Comparison of ENCODE assay signal across 27 cellular contexts in the genomic region with DNA sequence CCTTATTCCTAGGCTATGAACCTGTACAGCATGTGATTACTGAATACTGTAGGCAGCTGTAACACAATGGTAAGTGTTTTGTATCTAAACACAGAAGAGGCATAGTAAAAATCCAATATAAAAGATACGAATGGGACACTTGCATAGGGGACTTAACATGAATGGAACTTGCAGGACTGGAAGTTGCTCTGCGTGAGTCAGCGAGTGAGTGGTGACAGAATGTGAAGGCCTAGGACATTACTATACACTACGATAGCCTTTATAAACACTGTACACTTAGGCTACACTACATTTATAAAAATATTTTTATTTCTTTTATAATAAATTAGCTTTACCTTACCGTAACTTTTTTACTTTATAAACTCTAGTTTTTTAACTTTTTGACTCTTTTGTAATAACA.
"Had no signal": no experiment of that assay in that cellular context is flagged by ENCODE, and none has a peak within 500 bp of the region (broad histone marks: within the 10 kb centered on the region; RNA-seq: fewer than 3 reads in every experiment).

No MANE protein-coding gene starts in this region.

- ATAC-seq: activated CD4-positive, alpha-beta T cell treated with anti-CD3 and anti-CD28 coated beads for 36 hours; activated CD8-positive, alpha-beta memory T cell treated with anti-CD3 and anti-CD28 coated beads, Interleukin-2, amount 10 ng/mL, durations not matched to agents 7 days and 5 days; activated CD8-positive, alpha-beta T cell treated with anti-CD3 and anti-CD28 coated beads, Interleukin-2, amount 10 ng/mL, durations not matched to agents 7 days and 5 days; activated naive CD8-positive, alpha-beta T cell treated with anti-CD3 and anti-CD28 coated beads, Interleukin-2, amount 50 U/mL, for 24 hours; body of pancreas; gastroesophageal sphincter; T-helper 17 cell had no signal

- H3K27me3 ChIP-seq: adrenal gland, body of pancreas, cardiac muscle cell, colonic mucosa, esophagus squamous epithelium, gastroesophageal sphincter had no signal

- H3K9me3 ChIP-seq: adrenal gland, body of pancreas, colonic mucosa, esophagus squamous epithelium, gastroesophageal sphincter had no signal

- H3K27ac ChIP-seq: adrenal gland, body of pancreas, cardiac muscle cell, colonic mucosa, esophagus squamous epithelium, gastroesophageal sphincter had no signal

- H3K36me3 ChIP-seq: adrenal gland, cardiac muscle cell, colonic mucosa, esophagus squamous epithelium, gastroesophageal sphincter had no signal

- H3K4me1 ChIP-seq: adrenal gland, body of pancreas, colonic mucosa, esophagus squamous epithelium, gastroesophageal sphincter had no signal

- DNase-seq: activated CD4-positive, alpha-beta memory T cell treated with anti-CD3 and anti-CD28 coated beads for 36 hours; activated CD4-positive, alpha-beta T cell treated with anti-CD3 and anti-CD28 coated beads for 36 hours; activated CD4-positive, alpha-beta T cell treated with anti-CD3 and anti-CD28 coated beads, Interleukin-2, amount 10 ng/mL, durations not matched to agents 24 days and 14 days; activated CD4-positive, CD25-positive, alpha-beta regulatory T cell; activated CD4-positive, CD25-positive, alpha-beta regulatory T cell treated with anti-CD3 and anti-CD28 coated beads, Interleukin-2, amount 50 U/mL, for 72 hours; activated CD8-positive, alpha-beta memory T cell treated with anti-CD3 and anti-CD28 coated beads, Interleukin-2, amount 10 ng/mL, durations not matched to agents 7 days and 5 days; activated CD8-positive, alpha-beta memory T cell treated with anti-CD3 and anti-CD28 coated beads, Interleukin-2, amount 50 U/mL, for 4 hours; activated CD8-positive, alpha-beta T cell treated with anti-CD3 and anti-CD28 coated beads, Interleukin-2, amount 10 ng/mL, durations not matched to agents 7 days and 5 days; activated effector memory CD4-positive, alpha-beta T cell treated with anti-CD3 and anti-CD28 coated beads, Interleukin-2, amount 50 U/mL, for 16 hours; activated naive CD4-positive, alpha-beta T cell treated with anti-CD3 and anti-CD28 coated beads for 36 hours; activated naive CD8-positive, alpha-beta T cell treated with anti-CD3 and anti-CD28 coated beads for 36 hours; activated naive CD8-positive, alpha-beta T cell treated with anti-CD3 and anti-CD28 coated beads, Interleukin-2, amount 50 U/mL, for 24 hours; activated T-cell treated with anti-CD3 and anti-CD28 coated beads, Interleukin-2, amount 50 U/mL, for 1 hour; activated T-cell treated with anti-CD3 and anti-CD28 coated beads, Interleukin-2, amount 50 U/mL, for 48 hours; adrenal gland; amygdala; aorta; body of pancreas; central memory CD4-positive, alpha-beta T cell; cerebellar nuclear complex; colonic mucosa; effector CD8-positive, alpha-beta T cell; esophagus squamous epithelium; T-helper 1 cell; T-helper 17 cell had no signal

- H3K4me3 ChIP-seq: adrenal gland, body of pancreas, cardiac muscle cell, colonic mucosa, esophagus squamous epithelium, gastroesophageal sphincter had no signal
